17 cellular contexts compared by ENCODE assay signal in the genomic region with DNA sequence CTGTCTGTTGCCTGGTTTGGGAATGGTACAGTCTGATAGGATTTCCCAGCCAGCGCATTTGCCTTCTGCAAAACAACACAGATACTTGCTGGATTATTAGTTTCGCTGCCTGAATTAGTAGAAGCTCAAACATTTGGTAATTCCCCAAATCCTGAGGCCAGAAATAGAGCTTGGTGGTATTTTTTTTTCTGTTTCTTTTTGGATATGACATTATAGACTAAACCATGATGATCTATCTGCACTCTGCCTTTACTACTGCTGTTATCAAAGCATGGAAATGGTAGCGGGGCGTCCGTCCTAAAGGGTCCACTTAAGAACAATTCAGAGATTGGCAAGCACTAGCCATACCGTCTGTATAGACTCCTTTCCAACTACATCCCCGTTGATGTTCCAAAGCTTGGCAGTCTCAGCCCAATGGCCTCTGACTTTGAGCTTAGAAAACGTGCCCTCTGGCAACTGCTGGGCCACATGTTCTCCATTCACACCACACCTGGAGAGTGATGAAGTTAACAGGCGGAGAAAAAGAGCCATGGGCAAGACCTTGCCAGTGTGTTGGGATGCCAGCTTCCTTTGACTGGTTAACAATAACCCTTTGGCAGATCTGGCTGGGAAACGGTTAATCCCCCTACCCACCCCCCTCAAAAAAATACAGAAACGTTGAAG.
"Had no signal": no experiment of that assay in that cellular context is flagged by ENCODE, and none has a peak within 500 bp of the region (broad histone marks: within the 10 kb centered on the region; RNA-seq: fewer than 3 reads in every experiment).

No MANE protein-coding gene starts in this region.

- H3K27me3 Mint-ChIP-seq: activated CD4-positive, alpha-beta memory T cell treated with anti-CD3 and anti-CD28 coated beads, Interleukin-2, amount 10 ng/mL, durations not matched to agents 7 days and 5 days; memory B cell; progenitor cell of endocrine pancreas; type B pancreatic cell had no signal

- H3K36me3 Mint-ChIP-seq: activated naive CD4-positive, alpha-beta T cell treated with anti-CD3 and anti-CD28 coated beads, Interleukin-2, amount 50 U/mL, for 24 hours; memory B cell; naive thymus-derived CD8-positive, alpha-beta T cell; type B pancreatic cell had no signal

- ATAC-seq: activated T-cell treated with anti-CD3 and anti-CD28 coated beads, Interleukin-2, amount 50 U/mL, for 4 hours; left lung; naive thymus-derived CD8-positive, alpha-beta T cell; sciatic nerve had no signal

- H3K4me3 Mint-ChIP-seq: activated CD4-positive, alpha-beta memory T cell treated with anti-CD3 and anti-CD28 coated beads, Interleukin-2, amount 10 ng/mL, durations not matched to agents 7 days and 5 days; activated naive CD4-positive, alpha-beta T cell treated with anti-CD3 and anti-CD28 coated beads, Interleukin-2, amount 50 U/mL, for 24 hours; activated T-cell treated with anti-CD3 and anti-CD28 coated beads, Interleukin-2, amount 50 U/mL, for 4 hours; memory B cell; naive thymus-derived CD8-positive, alpha-beta T cell; stimulated activated naive CD8-positive, alpha-beta T cell treated with anti-CD3 and anti-CD28 coated beads, Interleukin-15, Interleukin-2, amounts not matched to agents 100 ng/mL and 50 ng/mL, for 24 hours; type B pancreatic cell had no signal

- H3K27ac ChIP-seq: adrenal gland, left lung, spleen, suprapubic skin, WERI-Rb-1 had no signal

- H3K27me3 ChIP-seq: adrenal gland, hepatocyte, left lung, spleen, suprapubic skin had no signal

- H3K79me2 ChIP-seq: hepatocyte had no signal

- H3K9me3 ChIP-seq: adrenal gland, left lung, spleen, suprapubic skin had no signal

- H3K4me1 ChIP-seq: adrenal gland, left lung, spleen, suprapubic skin had no signal

- H3K4me3 ChIP-seq: adrenal gland, hepatocyte, left lung, spleen, suprapubic skin had no signal

- H3K36me3 ChIP-seq: adrenal gland, left lung, spleen, suprapubic skin, WERI-Rb-1 had no signal

- H3K9me3 Mint-ChIP-seq: activated CD4-positive, alpha-beta memory T cell treated with anti-CD3 and anti-CD28 coated beads, Interleukin-2, amount 10 ng/mL, durations not matched to agents 7 days and 5 days; activated naive CD4-positive, alpha-beta T cell treated with anti-CD3 and anti-CD28 coated beads, Interleukin-2, amount 50 U/mL, for 24 hours; activated T-cell treated with anti-CD3 and anti-CD28 coated beads, Interleukin-2, amount 50 U/mL, for 4 hours; memory B cell; naive thymus-derived CD8-positive, alpha-beta T cell; stimulated activated naive CD8-positive, alpha-beta T cell treated with anti-CD3 and anti-CD28 coated beads, Interleukin-15, Interleukin-2, amounts not matched to agents 100 ng/mL and 50 ng/mL, for 24 hours had no signal

- DNase-seq: activated CD4-positive, alpha-beta memory T cell treated with anti-CD3 and anti-CD28 coated beads, Interleukin-2, amount 10 ng/mL, durations not matched to agents 7 days and 5 days; activated effector memory CD4-positive, alpha-beta T cell treated with anti-CD3 and anti-CD28 coated beads, Interleukin-2, amount 50 U/mL, for 16 hours; activated T-cell treated with anti-CD3 and anti-CD28 coated beads, Interleukin-2, amount 50 U/mL, for 4 hours; adrenal gland; left lung; naive thymus-derived CD8-positive, alpha-beta T cell; spleen; WERI-Rb-1 had no signal

- H3K27ac Mint-ChIP-seq: activated CD4-positive, alpha-beta memory T cell treated with anti-CD3 and anti-CD28 coated beads, Interleukin-2, amount 10 ng/mL, durations not matched to agents 7 days and 5 days; activated naive CD4-positive, alpha-beta T cell treated with anti-CD3 and anti-CD28 coated beads, Interleukin-2, amount 50 U/mL, for 24 hours; memory B cell; naive thymus-derived CD8-positive, alpha-beta T cell; progenitor cell of endocrine pancreas; stimulated activated naive CD8-positive, alpha-beta T cell treated with anti-CD3 and anti-CD28 coated beads, Interleukin-15, Interleukin-2, amounts not matched to agents 100 ng/mL and 50 ng/mL, for 24 hours; type B pancreatic cell had no signal

- H3K4me1 Mint-ChIP-seq: activated CD4-positive, alpha-beta memory T cell treated with anti-CD3 and anti-CD28 coated beads, Interleukin-2, amount 10 ng/mL, durations not matched to agents 7 days and 5 days; activated naive CD4-positive, alpha-beta T cell treated with anti-CD3 and anti-CD28 coated beads, Interleukin-2, amount 50 U/mL, for 24 hours; memory B cell; naive thymus-derived CD8-positive, alpha-beta T cell had no signal

- FAIRE-seq: keratinocyte had no signal
